In the genomic region with DNA sequence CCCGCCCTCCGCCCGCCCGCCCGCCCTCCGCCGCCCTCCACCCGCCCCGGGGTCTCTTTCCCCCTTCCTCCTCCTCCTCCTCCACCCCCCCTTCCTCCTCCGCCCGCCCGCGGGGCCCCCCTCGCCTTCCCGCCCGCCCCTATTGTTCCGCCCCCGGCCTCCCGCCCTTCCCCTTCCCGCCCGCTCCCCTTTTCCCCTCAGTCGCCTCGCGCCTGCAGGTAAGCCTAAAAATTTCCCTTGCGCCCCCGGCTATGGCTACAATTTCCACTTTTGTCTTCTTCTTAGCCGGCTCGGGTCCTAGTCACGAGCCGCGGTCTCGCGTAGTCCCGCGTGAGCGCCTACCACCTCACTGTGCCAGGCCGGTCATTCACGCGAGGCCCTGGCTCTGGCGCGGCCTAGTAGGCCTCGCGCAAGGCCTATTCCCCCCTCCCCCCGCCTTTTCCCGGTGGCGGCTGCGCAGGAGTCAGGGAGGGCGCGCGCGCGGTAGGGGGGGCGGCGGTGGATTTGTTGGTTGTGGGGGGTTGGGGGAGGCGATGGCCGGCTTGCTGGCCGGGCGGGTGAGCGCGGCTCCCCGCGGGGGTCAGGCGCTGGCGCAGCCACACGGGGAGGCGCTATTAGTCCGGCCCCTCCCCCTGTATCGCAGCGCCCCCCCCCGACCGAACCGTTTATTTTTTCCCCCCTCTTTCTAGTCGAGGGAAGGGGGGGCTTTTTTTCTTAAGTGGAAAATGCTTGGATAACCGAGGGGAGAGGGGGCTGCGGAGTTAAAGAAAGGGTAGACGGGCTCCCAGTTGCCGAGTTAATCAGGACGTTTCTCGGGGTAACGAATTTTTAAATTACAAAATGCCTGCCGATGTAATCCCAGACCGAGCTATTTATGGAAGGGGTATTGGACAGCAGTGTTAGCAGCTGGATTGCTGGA, we compare ENCODE assay signal across 8 cellular contexts. TPM values are rescaled to one million over a fixed set of nuclear protein-coding genes. Genes with fewer than 3 reads are reported as not detected.
A peak's percentile ranks its signal among the peaks of the same experiment; 100 is the strongest.
DNase-seq lines count a peak whose midpoint lies in the region.

No MANE protein-coding gene starts in this region.

- H3K36me3 ChIP-seq in SK-N-MC (ENCODE audit: insufficient read depth, low read length), result peaks cover 48% of the 10 kb centered on the region

- peak overlapping the region; percentile 97 for H3K4me3 Mint-ChIP-seq in activated naive CD4-positive, alpha-beta T cell treated with anti-CD3 and anti-CD28 coated beads, Interleukin-2, amount 50 U/mL, for 24 hours

- peak overlapping the region; percentile 98 for H3K27ac ChIP-seq in SK-N-MC
- H3K27ac ChIP-seq in substantia nigra (ENCODE audit: low read depth, low read length, poor library complexity, severe bottlenecking), result peak overlapping the region; percentile 98

- peak overlapping the region; percentile 100 for H3K27ac Mint-ChIP-seq in activated naive CD4-positive, alpha-beta T cell treated with anti-CD3 and anti-CD28 coated beads, Interleukin-2, amount 50 U/mL, for 24 hours

- H3K9me3 ChIP-seq in SK-N-MC (ENCODE audit: low read depth, low read length), result no peaks in the 10 kb centered on the region

- H3K27me3 Mint-ChIP-seq in activated naive CD4-positive, alpha-beta T cell treated with anti-CD3 and anti-CD28 coated beads, Interleukin-2, amount 50 U/mL, for 24 hours, result no peaks in the 10 kb centered on the region

- H3K9ac ChIP-seq in SK-N-MC (ENCODE audit: insufficient read length), result peak overlapping the region; percentile 100

- H3K4me3 ChIP-seq in SK-N-MC, result peak overlapping the region; percentile 99

- peaks cover 26% of the 10 kb centered on the region for H3K36me3 Mint-ChIP-seq in activated naive CD4-positive, alpha-beta T cell treated with anti-CD3 and anti-CD28 coated beads, Interleukin-2, amount 50 U/mL, for 24 hours

- H3K4me1 Mint-ChIP-seq in activated naive CD4-positive, alpha-beta T cell treated with anti-CD3 and anti-CD28 coated beads, Interleukin-2, amount 50 U/mL, for 24 hours, result peaks cover 43% of the 10 kb centered on the region

- DNase-seq in NK-92 treated with Interleukin-12 subunit alpha and Interleukin-12 subunit beta, amount 100 ng/mL, for 24 hours (lab: John Stamatoyannopoulos, UW), result peak; percentile 69
- DNase-seq in NK-92 (lab: John Stamatoyannopoulos, UW; ENCODE audit: unreplicated experiment) (no peak), LHCN-M2 (ENCODE audit: low read depth) (peak; percentile 86), SK-N-MC (ENCODE audit: low read depth, low spot score) (no peak), globus pallidus (ENCODE audit: low spot score) (peak; percentile 91), nucleus accumbens (lab: John Stamatoyannopoulos, UW) (peak in 55 of 56 donors; percentile 37 to 91 (median 82)), substantia nigra (lab: John Stamatoyannopoulos, UW) (peak; percentile 17 to 93 (median 84))

- H3K9me3 Mint-ChIP-seq in activated naive CD4-positive, alpha-beta T cell treated with anti-CD3 and anti-CD28 coated beads, Interleukin-2, amount 50 U/mL, for 24 hours, result no peaks in the 10 kb centered on the region

RNA-seq across cellular contexts. Expression of a gene that starts 0.5 kb away (rescaled TPM):
- total RNA-seq in LHCN-M2 (2014; rRNA removed), result 186 and 227 TPM in 2 replicates
- 748 TPM for polyA plus RNA-seq in LHCN-M2 (2012)

RNA-seq across cellular contexts. Expression of a gene that starts 10.9 kb away (rescaled TPM):
- total RNA-seq in LHCN-M2 (2014; rRNA removed), result 89.5 and 92.8 TPM in 2 replicates
- 244 TPM for polyA plus RNA-seq in LHCN-M2 (2012)

RNA-seq across cellular contexts. Expression of a gene that starts 28.8 kb away (rescaled TPM):
- not detected in 2 replicates for total RNA-seq in LHCN-M2 (2014; rRNA removed)
- polyA plus RNA-seq in LHCN-M2 (2012), result not detected

RNA-seq across cellular contexts. Expression of a gene that starts 46.8 kb away (rescaled TPM):
- total RNA-seq in LHCN-M2 (2014; rRNA removed), result 37.6 and 38.6 TPM in 2 replicates
- polyA plus RNA-seq in LHCN-M2 (2012), result 14.2 TPM

RNA-seq across cellular contexts. Expression of a gene that starts 48.7 kb away (rescaled TPM):
- 49.6 and 53.3 TPM in 2 replicates for total RNA-seq in LHCN-M2 (2014; rRNA removed)
- 33.2 TPM for polyA plus RNA-seq in LHCN-M2 (2012)

Comparison
In these comparisons a context has a peak if more than half of its experiments do, and no peak if none do; other contexts are left out.
1. DNase-seq: peak in NK-92 treated with Interleukin-12 subunit alpha and Interleukin-12 subunit beta, amount 100 ng/mL, for 24 hours (single experiment), LHCN-M2 (single experiment), globus pallidus (single experiment), nucleus accumbens (55 of 56) and substantia nigra (49 of 49); none in NK-92 (single experiment) and SK-N-MC (single experiment).